In the genomic region with DNA sequence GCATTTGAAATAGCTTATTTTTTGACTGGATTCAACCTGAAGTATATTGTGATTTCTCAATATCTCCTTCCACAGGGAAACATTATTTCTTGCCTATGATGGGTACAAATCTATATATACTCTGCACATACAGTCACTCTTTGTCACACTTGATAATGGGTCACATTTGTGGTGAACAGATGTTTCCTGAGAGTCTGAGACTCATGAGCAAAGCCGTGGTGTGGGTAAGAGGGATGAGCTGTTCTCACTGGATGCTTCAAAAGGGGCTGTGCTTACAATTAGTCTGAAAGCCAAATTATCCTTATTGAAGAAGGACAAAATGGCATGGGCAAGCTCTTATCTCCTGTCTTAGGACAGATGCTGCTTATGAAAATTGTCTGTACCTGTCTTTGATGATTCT, we compare ENCODE assay signal across 18 cellular contexts. TPM values are rescaled to one million over a fixed set of nuclear protein-coding genes. Genes with fewer than 3 reads are reported as not detected.
A peak's percentile ranks its signal among the peaks of the same experiment; 100 is the strongest.
DNase-seq lines count a peak whose midpoint lies in the region; ATAC-seq and TF ChIP-seq lines count a peak whose summit lies in the region.
"Had no signal": no experiment of that assay in that cellular context is flagged by ENCODE, and none has a peak within 500 bp of the region (broad histone marks: within the 10 kb centered on the region; RNA-seq: fewer than 3 reads in every experiment).

No MANE protein-coding gene starts in this region.

- H3K27me3 ChIP-seq in foreskin keratinocyte, result peaks cover 6% of the 10 kb centered on the region
- H3K27me3 ChIP-seq: pancreas, sigmoid colon, suprapubic skin had no signal

- H3K27ac ChIP-seq in foreskin keratinocyte, result no peak overlapping the region
- H3K27ac ChIP-seq: coronary artery, HL-60, pancreas, sigmoid colon, suprapubic skin had no signal

- no peak for ATAC-seq in foreskin keratinocyte
- ATAC-seq in HG03108 (IDR thresholded peaks at IDR 0.05; ENCODE audit: unreplicated experiment), result no peak
- ATAC-seq: pancreas, WTC11 had no signal

- no peaks in the 10 kb centered on the region for H3K4me1 ChIP-seq in foreskin keratinocyte
- H3K4me1 ChIP-seq: pancreas, sigmoid colon, suprapubic skin had no signal

- peak; percentile 24 for DNase-seq in stimulated activated CD4-positive, alpha-beta T cell treated with anti-CD3 and anti-CD28 coated beads, Interleukin-1b, Interleukin-23, amount 100 ng/mL, for 48 hours
- no peak for DNase-seq in stimulated activated CD4-positive, alpha-beta T cell treated with anti-CD3 and anti-CD28 coated beads, Interleukin-2, amount 100 ng/mL, for 48 hours
- DNase-seq in LHCN-M2 (ENCODE audit: low read depth) (peak; percentile 76), dermis blood vessel endothelial cell (peak; percentile 37), foreskin keratinocyte (no peak), EL (no peak)
- DNase-seq: activated naive CD4-positive, alpha-beta T cell treated with anti-CD3 and anti-CD28 coated beads, Interleukin-2, amount 10 ng/mL, durations not matched to agents 7 days and 5 days; GOT3; KG1; NCI-H1436; NK-92 treated with Interleukin-12 subunit alpha and Interleukin-12 subunit beta, amount 100 ng/mL, for 24 hours; pancreas; sigmoid colon had no signal

- TF ChIP-seq CTCF in foreskin keratinocyte (conservative IDR thresholded peaks at IDR 0.05), result no peak

RNA-seq across cellular contexts. Expression of gene TBXAS1, which starts 18.0 kb away (rescaled TPM):
- 7.2 and 8.4 TPM in 2 replicates for total RNA-seq in LHCN-M2 (2014; rRNA removed)
- 3.4 TPM for polyA plus RNA-seq in LHCN-M2 (2012)
- total RNA-seq in dermis blood vessel endothelial cell, result 0.17 and 2.0 TPM in 2 replicates
- 2.1 TPM in 2 replicates for total RNA-seq in foreskin keratinocyte
- 1.3 and 2.8 TPM in 2 replicates for polyA plus RNA-seq in foreskin keratinocyte

RNA-seq across cellular contexts. Expression of gene HIPK2, which starts 33.3 kb away (rescaled TPM):
- total RNA-seq in LHCN-M2 (2014; rRNA removed), result 50.9 and 61.3 TPM in 2 replicates
- 31.7 TPM for polyA plus RNA-seq in LHCN-M2 (2012)
- total RNA-seq in dermis blood vessel endothelial cell, result 11.6 and 26.7 TPM in 2 replicates
- total RNA-seq in foreskin keratinocyte, result 17.7 and 20.1 TPM in 2 replicates
- polyA plus RNA-seq in foreskin keratinocyte, result 2.1 and 2.6 TPM in 2 replicates

Comparison
In these comparisons a context has a peak if more than half of its experiments do, and no peak if none do; other contexts are left out.
1. DNase-seq: peak in stimulated activated CD4-positive, alpha-beta T cell treated with anti-CD3 and anti-CD28 coated beads, Interleukin-1b, Interleukin-23, amount 100 ng/mL, for 48 hours (single experiment), LHCN-M2 (single experiment) and dermis blood vessel endothelial cell (single experiment); none in stimulated activated CD4-positive, alpha-beta T cell treated with anti-CD3 and anti-CD28 coated beads, Interleukin-2, amount 100 ng/mL, for 48 hours (0 of 2), foreskin keratinocyte (0 of 2) and EL (single experiment).